ENCODE assay signal across 38 cellular contexts in genomic region chr11:41508121-41508520, GRCh38. TPM values are rescaled to one million over a fixed set of nuclear protein-coding genes. Genes with fewer than 3 reads are reported as not detected.
"Had no signal": no experiment of that assay in that cellular context is flagged by ENCODE, and none has a peak within 500 bp of the region (broad histone marks: within the 10 kb centered on the region; RNA-seq: fewer than 3 reads in every experiment).

No MANE protein-coding gene starts in this region.

- H3K4me1 Mint-ChIP-seq: activated naive CD4-positive, alpha-beta T cell treated with anti-CD3 and anti-CD28 coated beads, Interleukin-2, amount 10 ng/mL, durations not matched to agents 7 days and 5 days; activated naive CD4-positive, alpha-beta T cell treated with anti-CD3 and anti-CD28 coated beads, Interleukin-2, amount 50 U/mL, for 24 hours; activated naive CD8-positive, alpha-beta T cell treated with anti-CD3 and anti-CD28 coated beads for 36 hours; activated naive CD8-positive, alpha-beta T cell treated with anti-CD3 and anti-CD28 coated beads, Interleukin-2, amount 10 ng/mL, durations not matched to agents 7 days and 5 days; activated naive CD8-positive, alpha-beta T cell treated with anti-CD3 and anti-CD28 coated beads, Interleukin-2, amount 50 U/mL, for 24 hours; activated T-helper 17 cell treated with anti-CD3 and anti-CD28 coated beads, Interleukin-2, amount 50 U/mL, for 72 hours; central memory CD8-positive, alpha-beta T cell had no signal

- H3K27ac Mint-ChIP-seq: activated naive CD4-positive, alpha-beta T cell treated with anti-CD3 and anti-CD28 coated beads for 36 hours; activated naive CD4-positive, alpha-beta T cell treated with anti-CD3 and anti-CD28 coated beads, Interleukin-2, amount 10 ng/mL, durations not matched to agents 7 days and 5 days; activated naive CD4-positive, alpha-beta T cell treated with anti-CD3 and anti-CD28 coated beads, Interleukin-2, amount 50 U/mL, for 24 hours; activated naive CD4-positive, alpha-beta T cell treated with anti-CD3 and anti-CD28 coated beads, Interleukin-2, amount 50 U/mL, for 72 hours; activated naive CD8-positive, alpha-beta T cell; activated naive CD8-positive, alpha-beta T cell treated with anti-CD3 and anti-CD28 coated beads for 36 hours; activated naive CD8-positive, alpha-beta T cell treated with anti-CD3 and anti-CD28 coated beads, Interleukin-2, amount 10 ng/mL, durations not matched to agents 7 days and 5 days; activated naive CD8-positive, alpha-beta T cell treated with anti-CD3 and anti-CD28 coated beads, Interleukin-2, amount 50 U/mL, for 24 hours; activated T-cell treated with anti-CD3 and anti-CD28 coated beads, Interleukin-2, amount 50 U/mL, for 24 hours; activated T-cell treated with anti-CD3 and anti-CD28 coated beads, Interleukin-2, amount 50 U/mL, for 72 hours; activated T-helper 1 cell treated with anti-CD3 and anti-CD28 coated beads, Interleukin-12 subunit alpha, Interleukin-12 subunit beta, Interleukin-2, Interleukin-4 antibody, amounts not matched to agents 30 ng/mL and 10 ng/mL and 1 ng/mL, durations not matched to agents 14 hours and 24 hours and 36 hours; activated T-helper 17 cell treated with anti-CD3 and anti-CD28 coated beads, Interleukin-2, amount 50 U/mL, for 72 hours; activated T-helper 2 cell treated with anti-CD3 and anti-CD28 coated beads, Interferon-gamma antibody, Interleukin-2, Interleukin-4, amounts not matched to agents 10 μg/mL and 5 μg/mL and 100 μg/mL, durations not matched to agents 14 hours and 24 hours and 36 hours; brain had no signal

- H3K27ac ChIP-seq: adrenal gland, ascending aorta, body of pancreas, brain microvascular endothelial cell, cardiac muscle cell had no signal

- H3K4me3 Mint-ChIP-seq: activated naive CD4-positive, alpha-beta T cell treated with anti-CD3 and anti-CD28 coated beads for 36 hours; activated naive CD4-positive, alpha-beta T cell treated with anti-CD3 and anti-CD28 coated beads, Interleukin-2, amount 10 ng/mL, durations not matched to agents 7 days and 5 days; activated naive CD4-positive, alpha-beta T cell treated with anti-CD3 and anti-CD28 coated beads, Interleukin-2, amount 50 U/mL, for 24 hours; activated naive CD8-positive, alpha-beta T cell; activated naive CD8-positive, alpha-beta T cell treated with anti-CD3 and anti-CD28 coated beads for 36 hours; activated naive CD8-positive, alpha-beta T cell treated with anti-CD3 and anti-CD28 coated beads, Interleukin-2, amount 10 ng/mL, durations not matched to agents 7 days and 5 days; activated naive CD8-positive, alpha-beta T cell treated with anti-CD3 and anti-CD28 coated beads, Interleukin-2, amount 50 U/mL, for 24 hours; activated T-cell treated with anti-CD3 and anti-CD28 coated beads, Interleukin-2, amount 50 U/mL, for 24 hours; activated T-cell treated with anti-CD3 and anti-CD28 coated beads, Interleukin-2, amount 50 U/mL, for 4 hours; activated T-cell treated with anti-CD3 and anti-CD28 coated beads, Interleukin-2, amount 50 U/mL, for 72 hours; activated T-helper 1 cell treated with anti-CD3 and anti-CD28 coated beads, Interleukin-12 subunit alpha, Interleukin-12 subunit beta, Interleukin-2, Interleukin-4 antibody, amounts not matched to agents 30 ng/mL and 10 ng/mL and 1 ng/mL, durations not matched to agents 14 hours and 24 hours and 36 hours; activated T-helper 17 cell treated with anti-CD3 and anti-CD28 coated beads, Interleukin-2, amount 50 U/mL, for 72 hours; brain; central memory CD8-positive, alpha-beta T cell had no signal

- FAIRE-seq: bronchial epithelial cell had no signal

- H3K36me3 Mint-ChIP-seq: activated naive CD4-positive, alpha-beta T cell treated with anti-CD3 and anti-CD28 coated beads, Interleukin-2, amount 10 ng/mL, durations not matched to agents 7 days and 5 days; activated naive CD4-positive, alpha-beta T cell treated with anti-CD3 and anti-CD28 coated beads, Interleukin-2, amount 50 U/mL, for 24 hours; activated naive CD4-positive, alpha-beta T cell treated with anti-CD3 and anti-CD28 coated beads, Interleukin-2, amount 50 U/mL, for 72 hours; activated naive CD8-positive, alpha-beta T cell; activated naive CD8-positive, alpha-beta T cell treated with anti-CD3 and anti-CD28 coated beads for 36 hours; activated naive CD8-positive, alpha-beta T cell treated with anti-CD3 and anti-CD28 coated beads, Interleukin-2, amount 10 ng/mL, durations not matched to agents 7 days and 5 days; brain had no signal

- H3K36me3 ChIP-seq: adrenal gland, ascending aorta, brain microvascular endothelial cell, cardiac muscle cell had no signal

- H3K4me1 ChIP-seq: adrenal gland, ascending aorta, body of pancreas had no signal

- H3K4me3 ChIP-seq: adrenal gland, ascending aorta, body of pancreas, cardiac muscle cell had no signal

- H3K27me3 ChIP-seq: adrenal gland, ascending aorta, body of pancreas, brain microvascular endothelial cell, cardiac muscle cell had no signal

- H3K27me3 Mint-ChIP-seq: activated naive CD4-positive, alpha-beta T cell treated with anti-CD3 and anti-CD28 coated beads, Interleukin-2, amount 10 ng/mL, durations not matched to agents 7 days and 5 days; activated naive CD4-positive, alpha-beta T cell treated with anti-CD3 and anti-CD28 coated beads, Interleukin-2, amount 50 U/mL, for 24 hours; activated naive CD8-positive, alpha-beta T cell; activated naive CD8-positive, alpha-beta T cell treated with anti-CD3 and anti-CD28 coated beads for 36 hours; activated naive CD8-positive, alpha-beta T cell treated with anti-CD3 and anti-CD28 coated beads, Interleukin-2, amount 10 ng/mL, durations not matched to agents 7 days and 5 days; activated naive CD8-positive, alpha-beta T cell treated with anti-CD3 and anti-CD28 coated beads, Interleukin-2, amount 50 U/mL, for 24 hours; activated T-cell treated with anti-CD3 and anti-CD28 coated beads, Interleukin-2, amount 50 U/mL, for 24 hours; activated T-helper 17 cell treated with anti-CD3 and anti-CD28 coated beads, Interleukin-2, amount 50 U/mL, for 72 hours; central memory CD8-positive, alpha-beta T cell had no signal

- H3K9me3 ChIP-seq: adrenal gland, ascending aorta, body of pancreas had no signal

- DNase-seq: activated effector memory CD4-positive, alpha-beta T cell treated with anti-CD3 and anti-CD28 coated beads, Interleukin-2, amount 50 U/mL, for 16 hours; activated effector memory CD4-positive, alpha-beta T cell treated with Interleukin-2 at 50 U/mL for 16 hours; activated gamma-delta T cell; activated gamma-delta T cell treated with Interleukin-2 at 50 U/mL for 16 hours; activated naive CD4-positive, alpha-beta T cell; activated naive CD4-positive, alpha-beta T cell treated with anti-CD3 and anti-CD28 coated beads for 36 hours; activated naive CD4-positive, alpha-beta T cell treated with anti-CD3 and anti-CD28 coated beads, Interleukin-2, amount 10 ng/mL, durations not matched to agents 7 days and 5 days; activated naive CD4-positive, alpha-beta T cell treated with anti-CD3 and anti-CD28 coated beads, Interleukin-2, amount 50 U/mL, for 16 hours; activated naive CD4-positive, alpha-beta T cell treated with Interleukin-2 at 50 U/mL for 16 hours; activated naive CD8-positive, alpha-beta T cell treated with anti-CD3 and anti-CD28 coated beads for 36 hours; activated naive CD8-positive, alpha-beta T cell treated with anti-CD3 and anti-CD28 coated beads, Interleukin-2, amount 10 ng/mL, durations not matched to agents 7 days and 5 days; activated naive CD8-positive, alpha-beta T cell treated with anti-CD3 and anti-CD28 coated beads, Interleukin-2, amount 50 U/mL, for 24 hours; activated T-cell treated with anti-CD3 and anti-CD28 coated beads, Interleukin-2, amount 50 U/mL, for 1 hour; activated T-cell treated with anti-CD3 and anti-CD28 coated beads, Interleukin-2, amount 50 U/mL, for 24 hours; activated T-cell treated with anti-CD3 and anti-CD28 coated beads, Interleukin-2, amount 50 U/mL, for 4 hours; activated T-cell treated with anti-CD3 and anti-CD28 coated beads, Interleukin-2, amount 50 U/mL, for 48 hours; activated T-cell treated with anti-CD3 and anti-CD28 coated beads, Interleukin-2, amount 50 U/mL, for 72 hours; adrenal gland; amniotic stem cell; amygdala; anterior cingulate cortex; aorta; body of pancreas; brain microvascular endothelial cell; caudate nucleus; central memory CD4-positive, alpha-beta T cell; cerebellar nuclear complex had no signal

- H3K9me3 Mint-ChIP-seq: activated naive CD4-positive, alpha-beta T cell treated with anti-CD3 and anti-CD28 coated beads, Interleukin-2, amount 50 U/mL, for 24 hours; brain had no signal

RNA-seq across cellular contexts. Expression of gene LRRC4C, which starts 48.7 kb away (rescaled TPM):
- total RNA-seq: activated naive CD4-positive, alpha-beta T cell treated with anti-CD3 and anti-CD28 coated beads for 36 hours; activated naive CD4-positive, alpha-beta T cell treated with anti-CD3 and anti-CD28 coated beads, Interleukin-2, amount 50 U/mL, for 72 hours; activated naive CD8-positive, alpha-beta T cell treated with anti-CD3 and anti-CD28 coated beads for 36 hours; activated naive CD8-positive, alpha-beta T cell treated with anti-CD3 and anti-CD28 coated beads, Interleukin-2, amount 10 ng/mL, durations not matched to agents 7 days and 5 days; activated T-cell treated with anti-CD3 and anti-CD28 coated beads, Interleukin-2, amount 50 U/mL, for 4 hours; activated T-cell treated with anti-CD3 and anti-CD28 coated beads, Interleukin-2, amount 50 U/mL, for 72 hours; activated T-helper 1 cell treated with anti-CD3 and anti-CD28 coated beads, Interleukin-12 subunit alpha, Interleukin-12 subunit beta, Interleukin-2, Interleukin-4 antibody, amounts not matched to agents 30 ng/mL and 10 ng/mL and 1 ng/mL, durations not matched to agents 14 hours and 24 hours and 36 hours; activated T-helper 17 cell treated with anti-CD3 and anti-CD28 coated beads, Interleukin-2, amount 50 U/mL, for 72 hours; activated T-helper 2 cell treated with anti-CD3 and anti-CD28 coated beads, Interferon-gamma antibody, Interleukin-2, Interleukin-4, amounts not matched to agents 10 μg/mL and 5 μg/mL and 100 μg/mL, durations not matched to agents 14 hours and 24 hours and 36 hours; ascending aorta; bronchial epithelial cell had no signal
